In the genomic region with DNA sequence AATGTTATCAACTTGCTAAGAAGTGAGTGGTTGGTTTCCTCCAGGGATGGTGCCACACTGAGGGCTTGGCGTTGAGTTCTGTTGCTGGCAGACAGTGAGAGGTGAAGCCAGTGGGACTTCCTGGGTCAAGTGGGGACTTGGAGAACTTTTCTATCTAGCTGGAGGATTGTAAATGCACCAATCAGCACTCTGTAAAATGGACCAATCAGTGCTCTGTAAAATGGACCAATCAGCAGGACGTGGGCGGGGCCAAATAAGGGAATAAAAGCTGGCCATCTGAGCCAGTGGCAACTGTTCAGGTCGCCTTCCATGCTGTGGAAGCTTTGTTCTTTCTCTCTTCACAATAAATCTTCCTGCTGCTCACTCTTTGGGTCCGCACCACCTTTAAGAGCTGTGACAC, we compare ENCODE assay signal across 10 cellular contexts. TPM values are rescaled to one million over a fixed set of nuclear protein-coding genes. Genes with fewer than 3 reads are reported as not detected.
"Had no signal": no experiment of that assay in that cellular context is flagged by ENCODE, and none has a peak within 500 bp of the region (broad histone marks: within the 10 kb centered on the region; RNA-seq: fewer than 3 reads in every experiment).

No MANE protein-coding gene starts in this region.

RNA-seq across cellular contexts. Expression of a gene that starts 51.6 kb away (rescaled TPM):
- total RNA-seq: aorta, ascending aorta, astrocyte, body of pancreas, breast epithelium, bronchial epithelial cell, cardiac septum, chondrocyte had no signal
- polyA plus RNA-seq: adrenal gland, cardiac muscle cell had no signal
